1 cellular context compared by ENCODE assay signal in the genomic region with DNA sequence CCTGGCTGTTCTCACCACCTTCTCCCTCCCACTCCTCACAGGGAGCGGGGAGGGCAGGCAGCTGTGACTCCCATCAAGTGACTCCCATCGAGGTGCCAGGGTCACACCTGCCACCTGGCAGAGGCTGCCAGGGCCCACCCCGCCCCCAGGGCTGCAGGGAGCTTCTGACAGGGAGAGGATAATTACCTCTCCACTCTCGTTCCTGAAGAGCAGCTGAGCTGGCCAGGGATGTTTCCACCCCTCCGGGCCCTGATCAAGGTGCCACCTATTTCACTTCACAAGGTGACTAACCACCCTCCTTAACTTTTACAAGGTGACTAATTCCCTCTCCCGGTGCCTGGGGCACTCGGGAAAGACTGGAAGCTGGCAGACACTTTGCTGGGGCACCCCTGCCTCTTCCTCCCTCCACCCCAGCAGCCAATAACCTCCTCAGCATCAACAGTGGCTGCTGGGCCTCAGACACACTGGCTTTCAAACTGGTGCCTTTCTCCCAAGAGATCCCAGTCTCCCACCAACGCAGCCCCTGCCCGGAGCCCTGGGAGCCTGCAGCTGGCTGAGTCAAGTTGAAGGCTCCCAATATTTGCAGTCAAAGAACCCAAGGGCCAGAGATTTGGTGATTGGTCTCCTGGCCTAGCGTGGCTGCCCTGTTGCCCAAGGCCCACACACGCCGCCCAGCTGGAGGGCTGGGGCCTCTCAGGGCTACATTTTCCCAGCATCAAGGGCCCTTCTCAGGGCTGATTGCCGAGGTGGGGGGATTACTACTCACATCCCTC.
TF ChIP-seq lines count a peak whose summit lies in the region.

No MANE protein-coding gene starts in this region.

TF ChIP-seq in SK-N-SH, 30 proteins besides CTCF, POLR2A, EP300 and RAD21 (continued from another document):
- no peak for TF ChIP-seq PBX3 (IDR thresholded peaks at IDR 0.05)
TF ChIP-seq in SK-N-SH: peak in this region for 0.
